ENCODE assay signal across 36 cellular contexts in the genomic region with DNA sequence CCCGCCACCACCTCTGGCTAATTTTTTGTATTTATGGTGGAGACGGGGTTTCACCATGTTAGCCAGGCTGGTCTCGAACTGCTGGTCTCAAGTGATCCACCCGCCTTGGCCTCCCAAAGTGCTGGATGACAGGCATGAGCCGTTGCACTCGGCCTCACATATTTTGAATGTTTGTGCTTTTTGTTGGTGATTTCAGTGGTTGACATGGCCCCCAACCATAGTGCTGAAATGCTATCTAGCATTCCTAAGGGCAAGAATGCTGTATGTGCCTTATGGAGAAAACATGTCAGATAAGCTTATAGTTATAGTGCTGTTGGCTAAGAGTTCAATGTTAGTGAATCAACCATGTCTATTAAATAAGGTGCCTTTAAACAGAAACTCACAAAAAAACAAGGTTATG. TPM values are rescaled to one million over a fixed set of nuclear protein-coding genes. Genes with fewer than 3 reads are reported as not detected.
A peak's percentile ranks its signal among the peaks of the same experiment; 100 is the strongest.
DNase-seq lines count a peak whose midpoint lies in the region; ATAC-seq, FAIRE-seq and TF ChIP-seq lines count a peak whose summit lies in the region.
"Had no signal": no experiment of that assay in that cellular context is flagged by ENCODE, and none has a peak within 500 bp of the region (broad histone marks: within the 10 kb centered on the region; RNA-seq: fewer than 3 reads in every experiment).

No MANE protein-coding gene starts in this region.

- intact Hi-C loops in posterior vena cava (cut with DNase I) (no loop called here), vagina (cut with DNase I) (no loop called here)

- peak overlapping the region; percentile 24 for H3K27ac Mint-ChIP-seq in activated naive CD4-positive, alpha-beta T cell treated with anti-CD3 and anti-CD28 coated beads, Interleukin-2, amount 10 ng/mL, durations not matched to agents 7 days and 5 days
- peak overlapping the region; percentile 63 to 80 for H3K27ac Mint-ChIP-seq in effector memory CD8-positive, alpha-beta T cell
- H3K27ac Mint-ChIP-seq: endodermal cell had no signal

- H3K4me3 Mint-ChIP-seq in activated naive CD4-positive, alpha-beta T cell treated with anti-CD3 and anti-CD28 coated beads, Interleukin-2, amount 10 ng/mL, durations not matched to agents 7 days and 5 days: no peak overlapping the region
- peak overlapping the region; percentile 95 to 96 for H3K4me3 Mint-ChIP-seq in effector memory CD8-positive, alpha-beta T cell
- H3K4me3 Mint-ChIP-seq: activated CD4-positive, alpha-beta T cell treated with anti-CD3 and anti-CD28 coated beads, Interleukin-2, amount 10 ng/mL, durations not matched to agents 7 days and 5 days; endodermal cell; WTC11 had no signal

- no peaks in the 10 kb centered on the region for H3K27me3 Mint-ChIP-seq in activated naive CD4-positive, alpha-beta T cell treated with anti-CD3 and anti-CD28 coated beads, Interleukin-2, amount 10 ng/mL, durations not matched to agents 7 days and 5 days
- H3K27me3 Mint-ChIP-seq in effector memory CD8-positive, alpha-beta T cell: no peaks in the 10 kb centered on the region
- H3K27me3 Mint-ChIP-seq: activated CD4-positive, alpha-beta T cell treated with anti-CD3 and anti-CD28 coated beads, Interleukin-2, amount 10 ng/mL, durations not matched to agents 7 days and 5 days had no signal

- DNase-seq in activated naive CD4-positive, alpha-beta T cell treated with anti-CD3 and anti-CD28 coated beads, Interleukin-2, amount 10 ng/mL, durations not matched to agents 7 days and 5 days: no peak
- DNase-seq in activated naive CD4-positive, alpha-beta T cell treated with Interleukin-2 at 50 U/mL for 16 hours: no peak
- DNase-seq in EH (ENCODE audit: low read depth): peak; percentile 12
- DNase-seq in effector memory CD8-positive, alpha-beta T cell: no peak
- peak; percentile 26 for DNase-seq in posterior vena cava (ENCODE audit: low spot score)
- no peak for DNase-seq in vagina (ENCODE audit: extremely low spot score in 2 of 2)
- DNase-seq in stimulated activated naive CD4-positive, alpha-beta T cell treated with Interleukin-2 at 50 U/mL for 16 hours (lab: John Stamatoyannopoulos, UW): no peak
- DNase-seq in small intestine: no peak
- DNase-seq: activated CD4-positive, alpha-beta T cell treated with anti-CD3 and anti-CD28 coated beads, Interleukin-2, amount 10 ng/mL, durations not matched to agents 7 days and 5 days; activated CD8-positive, alpha-beta memory T cell treated with anti-CD3 and anti-CD28 coated beads, Interleukin-2, amount 50 U/mL, for 48 hours; activated gamma-delta T cell; amygdala; cortex of kidney; DMS79; endodermal cell; foreskin melanocyte; Karpas-422; left colon; mammary epithelial cell; NCI-H1436; NCI-H2081 treated with DMSO at 0.1 percent for 48 hours; NCI-H226; SHP77; sigmoid colon; stomach; thyroid gland had no signal

- no peak for ATAC-seq in effector memory CD8-positive, alpha-beta T cell (replicated peaks)
- ATAC-seq: esophagus mucosa, left colon, Panc1, psoas muscle, WTC11 had no signal

- H3K4me1 ChIP-seq in vagina: no peaks in the 10 kb centered on the region
- no peaks in the 10 kb centered on the region for H3K4me1 ChIP-seq in small intestine (ENCODE audit: control insufficient read depth in 2 of 2, insufficient read depth in 1 of 2, low read depth in 1 of 2, low read length in 1 of 2)
- H3K4me1 ChIP-seq: psoas muscle, sigmoid colon, stomach, thyroid gland had no signal

- peaks cover 70% of the 10 kb centered on the region for H3K4me1 Mint-ChIP-seq in activated naive CD4-positive, alpha-beta T cell treated with anti-CD3 and anti-CD28 coated beads, Interleukin-2, amount 10 ng/mL, durations not matched to agents 7 days and 5 days
- peaks cover 70 to 77% of the 10 kb centered on the region in 2 donors for H3K4me1 Mint-ChIP-seq in effector memory CD8-positive, alpha-beta T cell (ENCODE audit: low read depth in 2 of 2)

- H3K36me3 ChIP-seq in vagina (no peaks in the 10 kb centered on the region), small intestine (ENCODE audit: control insufficient read depth in 2 of 2, insufficient read depth in 2 of 2, low read length in 2 of 2) (no peaks in the 10 kb centered on the region)
- H3K36me3 ChIP-seq: neutrophil, sigmoid colon, stomach, thyroid gland had no signal

- peaks cover 84% of the 10 kb centered on the region for H3K36me3 Mint-ChIP-seq in activated naive CD4-positive, alpha-beta T cell treated with anti-CD3 and anti-CD28 coated beads, Interleukin-2, amount 10 ng/mL, durations not matched to agents 7 days and 5 days
- H3K36me3 Mint-ChIP-seq in effector memory CD8-positive, alpha-beta T cell (ENCODE audit: insufficient read depth): peaks cover 94% of the 10 kb centered on the region
- H3K36me3 Mint-ChIP-seq: WTC11 had no signal

- no peaks in the 10 kb centered on the region for H3K9me3 Mint-ChIP-seq in activated naive CD4-positive, alpha-beta T cell treated with anti-CD3 and anti-CD28 coated beads, Interleukin-2, amount 10 ng/mL, durations not matched to agents 7 days and 5 days
- no peaks in the 10 kb centered on the region for H3K9me3 Mint-ChIP-seq in effector memory CD8-positive, alpha-beta T cell

- no peak for TF ChIP-seq CTCF in vagina (IDR thresholded peaks at IDR 0.05)

- H3K9me3 ChIP-seq in vagina (no peaks in the 10 kb centered on the region), small intestine (ENCODE audit: control insufficient read depth, low read depth) (no peaks in the 10 kb centered on the region)
- H3K9me3 ChIP-seq: Caco-2, neutrophil, psoas muscle, stomach, thyroid gland had no signal

- 92 to 100% (median 98%) methylated on average over 6 of the region's 6 CpGs for WGBS in small intestine, 3 donors

- TF ChIP-seq POLR2A in vagina (IDR thresholded peaks at IDR 0.05): no peak

- H3K27me3 ChIP-seq in vagina (no peaks in the 10 kb centered on the region), small intestine (ENCODE audit: control insufficient read depth in 2 of 2, insufficient read depth in 2 of 2, low read length in 2 of 2) (no peaks in the 10 kb centered on the region)
- H3K27me3 ChIP-seq: thyroid gland had no signal

- CTCF ChIA-PET in activated naive CD4-positive, alpha-beta T cell treated with anti-CD3 and anti-CD28 coated beads, Interleukin-2, amount 10 ng/mL, durations not matched to agents 7 days and 5 days (lab: Charles Lee): no interaction called here

- H3K27ac ChIP-seq in vagina (no peak overlapping the region), small intestine (ENCODE audit: low read depth in 1 of 2, low read length in 1 of 2) (no peak overlapping the region)
- H3K27ac ChIP-seq: HL-60, neutrophil, psoas muscle, sigmoid colon, stomach, thyroid gland had no signal

- H3K4me3 ChIP-seq in vagina (no peak overlapping the region), small intestine (ENCODE audit: low read depth in 1 of 2, low read length in 2 of 2) (no peak overlapping the region)
- H3K4me3 ChIP-seq: psoas muscle, sigmoid colon, stomach, thyroid gland had no signal

- no peak for FAIRE-seq in small intestine (lab: Jason Lieb, UNC)
- FAIRE-seq: bronchial epithelial cell, GM18507 had no signal

RNA-seq across cellular contexts. Expression of a gene that starts 8.9 kb away (rescaled TPM):
- total RNA-seq in posterior vena cava (1 to 10 TPM; 2.4 to 2.8 TPM), vagina (16.7 TPM)
- polyA plus RNA-seq in small intestine: 10 to 100 TPM in 1 of 3 donors, 1 to 10 TPM in 2; 2.5 to 15.9 (median 3.9) TPM
- total RNA-seq: A673, bronchial epithelial cell had no signal

RNA-seq across cellular contexts. Expression of a gene that starts 52.7 kb away (rescaled TPM):
- total RNA-seq in posterior vena cava: 1 to 10 TPM; 5.1 to 7.1 TPM
- total RNA-seq in vagina: 11.0 TPM
- 10 to 100 TPM in 1 of 3 donors, 1 to 10 TPM in 2; 1.4 to 13.6 (median 8.6) TPM for polyA plus RNA-seq in small intestine

RNA-seq across cellular contexts. Expression of a gene that starts 58.4 kb away (rescaled TPM):
- total RNA-seq in posterior vena cava (10 to 100 TPM; 45.3 to 61.1 TPM), vagina (39.5 TPM)
- 10 to 100 TPM; 66.5 to 91.2 (median 68.3) TPM for polyA plus RNA-seq in small intestine

Comparison
In these comparisons a context has a peak if more than half of its experiments do, and no peak if none do; other contexts are left out.
1. DNase-seq: peak in EH (single experiment) and posterior vena cava (single experiment); none in activated naive CD4-positive, alpha-beta T cell treated with anti-CD3 and anti-CD28 coated beads, Interleukin-2, amount 10 ng/mL, durations not matched to agents 7 days and 5 days (single experiment), activated naive CD4-positive, alpha-beta T cell treated with Interleukin-2 at 50 U/mL for 16 hours (single experiment), effector memory CD8-positive, alpha-beta T cell (0 of 3), vagina (0 of 2), stimulated activated naive CD4-positive, alpha-beta T cell treated with Interleukin-2 at 50 U/mL for 16 hours (single experiment) and small intestine (single experiment).